ENCODE assay signal across 19 cellular contexts in the genomic region with DNA sequence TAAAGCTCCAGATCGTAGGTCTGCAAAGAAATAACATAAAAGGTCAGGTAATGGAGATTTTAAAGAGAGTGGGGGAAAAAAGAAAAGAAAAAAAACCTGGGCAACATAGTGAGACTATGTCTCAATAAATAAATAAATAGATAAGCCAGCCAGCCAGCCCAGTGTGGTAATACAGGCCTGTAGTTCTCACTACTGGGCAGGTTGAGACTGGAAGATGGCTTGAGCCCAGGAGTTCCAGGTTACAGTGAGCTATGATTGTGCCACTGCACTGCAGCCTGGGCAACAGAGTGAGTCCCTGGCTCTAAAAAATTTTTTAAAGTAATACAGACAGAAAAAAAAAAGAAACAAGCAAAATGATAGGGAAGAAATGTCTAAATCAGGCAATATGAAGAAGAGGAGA.
"Had no signal": no experiment of that assay in that cellular context is flagged by ENCODE, and none has a peak within 500 bp of the region (broad histone marks: within the 10 kb centered on the region; RNA-seq: fewer than 3 reads in every experiment).

No MANE protein-coding gene starts in this region.

- H3K4me1 ChIP-seq: heart left ventricle, pancreas, tibial nerve, vagina had no signal

- H3K27ac ChIP-seq: heart left ventricle, pancreas, tibial nerve, vagina, VCaP had no signal

- H3K4me3 Mint-ChIP-seq: activated T-cell treated with anti-CD3 and anti-CD28 coated beads, Interleukin-2, amount 50 U/mL, for 72 hours; immature natural killer cell; naive B cell; stimulated activated memory B cell treated with anti-CD40 and anti-IgM and Interleukin-4, amounts not matched to agents 10 μg/mL and 1 μg/mL and 100 μg/mL, for 72 hours had no signal

- DNase-seq: activated CD4-positive, alpha-beta T cell treated with anti-CD3 and anti-CD28 coated beads for 1 hour; activated CD4-positive, alpha-beta T cell treated with anti-CD3 and anti-CD28 coated beads, Interleukin-2, amount 50 U/mL, for 4 hours; activated CD8-positive, alpha-beta memory T cell treated with anti-CD3 and anti-CD28 coated beads, Interleukin-2, amount 50 U/mL, for 4 hours; activated T-cell treated with anti-CD3 and anti-CD28 coated beads, Interleukin-2, amount 50 U/mL, for 72 hours; central memory CD4-positive, alpha-beta T cell; cortex of kidney; effector CD4-positive, alpha-beta T cell; heart left ventricle; immature natural killer cell; naive B cell; pancreas; stimulated activated CD4-positive, alpha-beta T cell treated with anti-CD3 and anti-CD28 coated beads, Interleukin-1b, Interleukin-23, amount 100 ng/mL, for 48 hours; substantia nigra had no signal

- H3K4me3 ChIP-seq: heart left ventricle, lung, pancreas, tibial nerve, vagina had no signal

- ATAC-seq: activated T-cell treated with anti-CD3 and anti-CD28 coated beads, Interleukin-2, amount 50 U/mL, for 72 hours; heart left ventricle; pancreas; stimulated activated memory B cell treated with anti-CD40 and anti-IgM and Interleukin-4, amounts not matched to agents 10 μg/mL and 1 μg/mL and 100 μg/mL, for 72 hours had no signal

- H3K9me3 ChIP-seq: heart left ventricle, pancreas, tibial nerve, vagina had no signal

- H3K27me3 ChIP-seq: heart left ventricle, pancreas, tibial nerve, vagina had no signal

- H3K27ac Mint-ChIP-seq: activated T-cell treated with anti-CD3 and anti-CD28 coated beads, Interleukin-2, amount 50 U/mL, for 72 hours; stimulated activated memory B cell treated with anti-CD40 and anti-IgM and Interleukin-4, amounts not matched to agents 10 μg/mL and 1 μg/mL and 100 μg/mL, for 72 hours had no signal

- H3K27me3 Mint-ChIP-seq: naive B cell; stimulated activated memory B cell treated with anti-CD40 and anti-IgM and Interleukin-4, amounts not matched to agents 10 μg/mL and 1 μg/mL and 100 μg/mL, for 72 hours had no signal

- H3K4me1 Mint-ChIP-seq: immature natural killer cell; naive B cell; stimulated activated memory B cell treated with anti-CD40 and anti-IgM and Interleukin-4, amounts not matched to agents 10 μg/mL and 1 μg/mL and 100 μg/mL, for 72 hours had no signal

- H3K9me3 Mint-ChIP-seq: activated T-cell treated with anti-CD3 and anti-CD28 coated beads, Interleukin-2, amount 50 U/mL, for 72 hours; immature natural killer cell; naive B cell; stimulated activated memory B cell treated with anti-CD40 and anti-IgM and Interleukin-4, amounts not matched to agents 10 μg/mL and 1 μg/mL and 100 μg/mL, for 72 hours had no signal

- FAIRE-seq: frontal cortex, pancreas had no signal
